In the genomic region with DNA sequence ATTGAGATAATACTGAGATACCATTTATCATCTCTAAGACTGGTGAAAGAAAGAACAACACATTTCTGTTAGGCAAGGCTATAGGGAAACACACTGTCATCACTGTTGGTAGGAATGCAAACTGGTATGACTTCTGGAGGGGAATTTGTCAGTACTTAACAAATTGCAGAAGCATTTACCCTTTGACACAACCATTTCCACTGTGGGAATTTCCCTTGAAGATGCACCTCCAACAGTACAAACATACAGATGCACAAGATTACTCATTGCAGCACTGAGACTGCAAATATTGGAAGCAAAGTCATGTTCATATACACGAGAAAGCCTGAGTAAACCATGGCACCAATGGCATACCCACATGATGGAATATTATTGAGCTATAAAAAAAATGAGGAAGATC, we compare ENCODE assay signal across 10 cellular contexts. TPM values are rescaled to one million over a fixed set of nuclear protein-coding genes. Genes with fewer than 3 reads are reported as not detected.
DNase-seq lines count a peak whose midpoint lies in the region; ATAC-seq lines count a peak whose summit lies in the region.
"Had no signal": no experiment of that assay in that cellular context is flagged by ENCODE, and none has a peak within 500 bp of the region (broad histone marks: within the 10 kb centered on the region; RNA-seq: fewer than 3 reads in every experiment).

No MANE protein-coding gene starts in this region.

- no peak overlapping the region for H3K27ac Mint-ChIP-seq in activated T-helper 2 cell treated with anti-CD3 and anti-CD28 coated beads, Interferon-gamma antibody, Interleukin-2, Interleukin-4, amounts not matched to agents 10 μg/mL and 5 μg/mL and 100 μg/mL, durations not matched to agents 14 hours and 24 hours and 36 hours

- H3K4me3 Mint-ChIP-seq in activated T-helper 2 cell treated with anti-CD3 and anti-CD28 coated beads, Interferon-gamma antibody, Interleukin-2, Interleukin-4, amounts not matched to agents 10 μg/mL and 5 μg/mL and 100 μg/mL, durations not matched to agents 14 hours and 24 hours and 36 hours (ENCODE audit: low read depth): no peak overlapping the region

- no peaks in the 10 kb centered on the region for H3K4me1 Mint-ChIP-seq in activated T-helper 2 cell treated with anti-CD3 and anti-CD28 coated beads, Interferon-gamma antibody, Interleukin-2, Interleukin-4, amounts not matched to agents 10 μg/mL and 5 μg/mL and 100 μg/mL, durations not matched to agents 14 hours and 24 hours and 36 hours (ENCODE audit: low read depth)

- no peaks in the 10 kb centered on the region for H3K9me3 Mint-ChIP-seq in activated T-helper 2 cell treated with anti-CD3 and anti-CD28 coated beads, Interferon-gamma antibody, Interleukin-2, Interleukin-4, amounts not matched to agents 10 μg/mL and 5 μg/mL and 100 μg/mL, durations not matched to agents 14 hours and 24 hours and 36 hours

- H3K36me3 Mint-ChIP-seq in activated T-helper 2 cell treated with anti-CD3 and anti-CD28 coated beads, Interferon-gamma antibody, Interleukin-2, Interleukin-4, amounts not matched to agents 10 μg/mL and 5 μg/mL and 100 μg/mL, durations not matched to agents 14 hours and 24 hours and 36 hours (ENCODE audit: low read depth): peaks cover 18% of the 10 kb centered on the region

- ATAC-seq in activated CD4-positive, CD25-positive, alpha-beta regulatory T cell treated with anti-CD3 and anti-CD28 coated beads, Interleukin-2, amount 50 U/mL, for 24 hours: peak; percentile 86 to 93
- peak; percentile 82 for ATAC-seq in GM21825 (IDR thresholded peaks at IDR 0.05; ENCODE audit: unreplicated experiment)
- peak; percentile 89 for ATAC-seq in HG03565 (IDR thresholded peaks at IDR 0.05; ENCODE audit: unreplicated experiment)
- ATAC-seq: HCT116 had no signal

- H3K27me3 Mint-ChIP-seq in activated T-helper 2 cell treated with anti-CD3 and anti-CD28 coated beads, Interferon-gamma antibody, Interleukin-2, Interleukin-4, amounts not matched to agents 10 μg/mL and 5 μg/mL and 100 μg/mL, durations not matched to agents 14 hours and 24 hours and 36 hours (ENCODE audit: low read depth): no peaks in the 10 kb centered on the region

- DNase-seq in activated CD4-positive, CD25-positive, alpha-beta regulatory T cell (lab: John Stamatoyannopoulos, UW): no peak
- DNase-seq in non-pigmented ciliary epithelial cell (ENCODE audit: low read depth) (peak; percentile 63), GDM1 (lab: John Stamatoyannopoulos, UW) (no peak), SK-N-DZ (ENCODE audit: low spot score) (no peak)
- no peak for DNase-seq in activated T-helper 2 cell treated with anti-CD3 and anti-CD28 coated beads, Interferon-gamma antibody, Interleukin-2, Interleukin-4, amounts not matched to agents 10 μg/mL and 5 μg/mL and 100 μg/mL, durations not matched to agents 14 hours and 24 hours and 36 hours (ENCODE audit: low spot score)
- DNase-seq: 8988T had no signal

- intact Hi-C loops in activated T-helper 2 cell treated with anti-CD3 and anti-CD28 coated beads, Interferon-gamma antibody, Interleukin-2, Interleukin-4, amounts not matched to agents 10 μg/mL and 5 μg/mL and 100 μg/mL, durations not matched to agents 14 hours and 24 hours and 36 hours (cut with micrococcal nuclease): loop anchor here (2.0 kb wide), 1 partner anchor 18 kb away; the partner anchor contains the start of gene GM2A

RNA-seq across cellular contexts. Expression of gene GM2A, which starts 17.6 kb away (rescaled TPM):
- 20.4 and 20.9 TPM in 2 replicates for total RNA-seq in activated T-helper 2 cell treated with anti-CD3 and anti-CD28 coated beads, Interferon-gamma antibody, Interleukin-2, Interleukin-4, amounts not matched to agents 10 μg/mL and 5 μg/mL and 100 μg/mL, durations not matched to agents 14 hours and 24 hours and 36 hours
- 7.3 and 11.9 TPM in 2 replicates for polyA plus RNA-seq in SK-N-DZ (2014; cell fraction: cytosol; rRNA removed)
- 1.3 and 3.5 TPM in 2 replicates for polyA plus RNA-seq in SK-N-DZ (2014; cell fraction: nucleus; rRNA removed)

RNA-seq across cellular contexts. Expression of gene SLC36A3, which starts 33.0 kb away (rescaled TPM):
- total RNA-seq in activated T-helper 2 cell treated with anti-CD3 and anti-CD28 coated beads, Interferon-gamma antibody, Interleukin-2, Interleukin-4, amounts not matched to agents 10 μg/mL and 5 μg/mL and 100 μg/mL, durations not matched to agents 14 hours and 24 hours and 36 hours: not detected in 2 replicates
- polyA plus RNA-seq in SK-N-DZ (2014; cell fraction: cytosol; rRNA removed): not detected in 2 replicates
- not detected in 2 replicates for polyA plus RNA-seq in SK-N-DZ (2014; cell fraction: nucleus; rRNA removed)

RNA-seq across cellular contexts. Expression of gene CCDC69, which starts 46.7 kb away (rescaled TPM):
- 29.8 and 31.4 TPM in 2 replicates for total RNA-seq in activated T-helper 2 cell treated with anti-CD3 and anti-CD28 coated beads, Interferon-gamma antibody, Interleukin-2, Interleukin-4, amounts not matched to agents 10 μg/mL and 5 μg/mL and 100 μg/mL, durations not matched to agents 14 hours and 24 hours and 36 hours
- 0.06 TPM in 1 of 2 replicates, not detected in the other for polyA plus RNA-seq in SK-N-DZ (2014; cell fraction: cytosol; rRNA removed)
- polyA plus RNA-seq in SK-N-DZ (2014; cell fraction: nucleus; rRNA removed): not detected in 2 replicates
